Comparison of ENCODE assay signal across 17 cellular contexts in genomic region chr7:71191766-71192165, GRCh38. TPM values are rescaled to one million over a fixed set of nuclear protein-coding genes. Genes with fewer than 3 reads are reported as not detected.
A peak's percentile ranks its signal among the peaks of the same experiment; 100 is the strongest.
DNase-seq lines count a peak whose midpoint lies in the region; ATAC-seq and TF ChIP-seq lines count a peak whose summit lies in the region.
"Had no signal": no experiment of that assay in that cellular context is flagged by ENCODE, and none has a peak within 500 bp of the region (broad histone marks: within the 10 kb centered on the region; RNA-seq: fewer than 3 reads in every experiment).

No MANE protein-coding gene starts in this region.

- H3K4me1 Mint-ChIP-seq in neural crest cell = peaks cover 9% of the 10 kb centered on the region
- H3K4me1 Mint-ChIP-seq: CD14-positive monocyte, IgD-negative memory B cell had no signal

- peaks cover 8% of the 10 kb centered on the region for H3K9me3 Mint-ChIP-seq in neural crest cell

- H3K27ac ChIP-seq in SK-N-MC (peak overlapping the region; percentile 56), foreskin keratinocyte (no peak overlapping the region)
- H3K27ac ChIP-seq: A549, GM23248 had no signal

- DNase-seq in NCI-H2171 treated with DMSO at 0.1 percent for 48 hours (lab: John Stamatoyannopoulos, UW) = peak; percentile 78
- DNase-seq in SK-N-MC (ENCODE audit: low read depth, low spot score) = no peak
- no peak for DNase-seq in neural crest cell (ENCODE audit: low read depth, low spot score)
- no peak for DNase-seq in retina
- DNase-seq in foreskin keratinocyte = no peak
- DNase-seq: CD8-positive, alpha-beta T cell; COR-L47; DMS53; GM23248 had no signal

- peak overlapping the region; percentile 27 for H3K27ac Mint-ChIP-seq in neural crest cell (ENCODE audit: unreplicated experiment)
- H3K27ac Mint-ChIP-seq: CD14-positive monocyte; CD8-positive, alpha-beta T cell; IgD-negative memory B cell had no signal

- peaks cover 17% of the 10 kb centered on the region for H3K36me3 Mint-ChIP-seq in neural crest cell (ENCODE audit: low read depth)
- H3K36me3 Mint-ChIP-seq: CD14-positive monocyte; CD8-positive, alpha-beta T cell; IgD-negative memory B cell had no signal

- H3K27me3 ChIP-seq in foreskin keratinocyte = no peaks in the 10 kb centered on the region

- H3K9me3 ChIP-seq in SK-N-MC (ENCODE audit: low read depth, low read length) = peaks cover 10% of the 10 kb centered on the region; the same call in 1 of the 2 replicates
- H3K9me3 ChIP-seq: A549 had no signal

- no peak for ATAC-seq in GM19395 (IDR thresholded peaks at IDR 0.05; ENCODE audit: unreplicated experiment)
- ATAC-seq in foreskin keratinocyte = no peak
- ATAC-seq: A549; CD8-positive, alpha-beta T cell; HCT116 had no signal

- H3K4me3 Mint-ChIP-seq in neural crest cell = no peak overlapping the region
- H3K4me3 Mint-ChIP-seq: CD14-positive monocyte; CD8-positive, alpha-beta T cell; IgD-negative memory B cell had no signal

- TF ChIP-seq CTCF in neural crest cell (conservative IDR thresholded peaks at IDR 0.05) (no peak), foreskin keratinocyte (conservative IDR thresholded peaks at IDR 0.05) (no peak)

- no peak overlapping the region for H3K9ac ChIP-seq in SK-N-MC (ENCODE audit: insufficient read length)
- H3K9ac ChIP-seq: GM23248 had no signal

- H3K27me3 Mint-ChIP-seq in neural crest cell (ENCODE audit: low read depth) = no peaks in the 10 kb centered on the region
- H3K27me3 Mint-ChIP-seq: IgD-negative memory B cell had no signal

- no peaks in the 10 kb centered on the region for H3K4me1 ChIP-seq in foreskin keratinocyte
- H3K4me1 ChIP-seq: A549 had no signal

- no peak overlapping the region for H3K4me3 ChIP-seq in SK-N-MC
- H3K4me3 ChIP-seq: A549, GM23248 had no signal

- peaks cover 26% of the 10 kb centered on the region for H3K36me3 ChIP-seq in SK-N-MC (ENCODE audit: insufficient read depth, low read length)

RNA-seq across cellular contexts. Expression of gene GALNT17, which starts 59.8 kb away (rescaled TPM):
- 10.4 and 11.0 TPM in 2 replicates for total RNA-seq in neural crest cell
- total RNA-seq in foreskin keratinocyte = not detected in 2 replicates
- polyA plus RNA-seq in foreskin keratinocyte = not detected in 2 replicates
- total RNA-seq: CD8-positive, alpha-beta T cell; GM23248; HT-29 had no signal
- polyA plus RNA-seq: A549, AG04450, BJ, CD14-positive monocyte, GM23248, IgD-negative memory B cell had no signal

Comparison
In these comparisons a context has a peak if more than half of its experiments do, and no peak if none do; other contexts are left out.
1. RNA of gene GALNT17, which starts 59.8 kb away (total RNA-seq): 10.4 to 11.0 TPM in neural crest cell; not detected in foreskin keratinocyte; every median in the first group is over 10 times any median in the second.